ENCODE assay signal across 1 cellular context in genomic region chr19:58560007-58560887, GRCh38.
TF ChIP-seq lines count a peak whose summit lies in the region.

No MANE protein-coding gene starts in this region.

TF ChIP-seq in K562, 482 proteins besides CTCF, POLR2A, EP300 and RAD21:
- TF ChIP-seq ZNF76 (CRISPR knock-in tag; IDR thresholded peaks at IDR 0.05; ENCODE audit: borderline replicate concordance) (no peak), CCAR2 (IDR thresholded peaks at IDR 0.05; ENCODE audit: low read depth, low read length) (no peak), ZNF778 (CRISPR knock-in tag; IDR thresholded peaks at IDR 0.05) (no peak), SMARCE1 (IDR thresholded peaks at IDR 0.05) (no peak), PATZ1 (CRISPR knock-in tag; IDR thresholded peaks at IDR 0.05; ENCODE audit: borderline replicate concordance) (no peak), IRF9 (tag; IDR thresholded peaks at IDR 0.05) (no peak), SIN3B (IDR thresholded peaks at IDR 0.05; ENCODE audit: low read depth) (no peak), RB1 (IDR thresholded peaks at IDR 0.05; ENCODE audit: low read depth) (no peak), EHMT2 (IDR thresholded peaks at IDR 0.05) (no peak), ZNF444 (CRISPR knock-in tag; IDR thresholded peaks at IDR 0.05) (no peak), ZBTB34 (CRISPR knock-in tag; IDR thresholded peaks at IDR 0.05) (no peak), MIER1 (IDR thresholded peaks at IDR 0.05; ENCODE audit: low read depth) (no peak), BACH1 (tag; IDR thresholded peaks at IDR 0.05) (no peak), POLR2AphosphoS2 (IDR thresholded peaks at IDR 0.05; ENCODE audit: low read length) (0 out of 2 replicates have a peak, but pooled peaks have one; percentile 7), ARHGAP35 (IDR thresholded peaks at IDR 0.05; ENCODE audit: partially characterized antibody) (no peak), BCL6 (CRISPR knock-in tag; IDR thresholded peaks at IDR 0.05) (no peak), THRAP3 (IDR thresholded peaks at IDR 0.05; ENCODE audit: borderline replicate concordance) (0 out of 2 replicates have a peak, but pooled peaks have one; percentile 21), KDM2B (CRISPR knock-in tag; IDR thresholded peaks at IDR 0.05) (no peak), RBM39 (optimal IDR thresholded peaks at IDR 0.05; ENCODE audit: low read depth, low read length) (no peak), JUN (IDR thresholded peaks at IDR 0.05; ENCODE audit: borderline replicate concordance, low read depth, low read length) (no peak), JUN (CRISPR knock-in tag; IDR thresholded peaks at IDR 0.05; ENCODE audit: borderline replicate concordance) (0 out of 2 replicates have a peak, but pooled peaks have one; percentile 32), KDM5B (IDR thresholded peaks at IDR 0.05; ENCODE audit: insufficient replicate concordance, low read depth, low read length) (peak; percentile 10), FOXA3 (CRISPR knock-in tag; conservative IDR thresholded peaks at IDR 0.05 in 1 of 2, IDR thresholded peaks at IDR 0.05 in 1 of 2) (peak in 1 of 2 experiments; percentile 64; a peak in 1 of 4 replicates), CHD2 (IDR thresholded peaks at IDR 0.05; ENCODE audit: low read depth, low read length) (no peak), ZNF24 (IDR thresholded peaks at IDR 0.05) (no peak), SAP30 (IDR thresholded peaks at IDR 0.05; ENCODE audit: borderline replicate concordance, insufficient read depth, low read depth, low read length, poor library complexity, severe bottlenecking) (peak; percentile 11), ARID3A (IDR thresholded peaks at IDR 0.05; ENCODE audit: borderline replicate concordance, low read depth, low read length) (no peak), NR4A1 (CRISPR knock-in tag; IDR thresholded peaks at IDR 0.05) (no peak), NR4A1 (tag; IDR thresholded peaks at IDR 0.05) (no peak), ZNF695 (CRISPR knock-in tag; IDR thresholded peaks at IDR 0.05) (0 out of 2 replicates have a peak, but pooled peaks have one; percentile 33), ZNF12 (CRISPR knock-in tag; IDR thresholded peaks at IDR 0.05) (no peak), BRF1 (IDR thresholded peaks at IDR 0.05; ENCODE audit: borderline replicate concordance, extremely low read depth, insufficient read length) (no peak), ZNF655 (CRISPR knock-in tag; IDR thresholded peaks at IDR 0.05) (no peak), CBFB (CRISPR knock-in tag; IDR thresholded peaks at IDR 0.05) (0 out of 2 replicates have a peak, but pooled peaks have one; percentile 59), ZBTB49 (CRISPR knock-in tag; IDR thresholded peaks at IDR 0.05; ENCODE audit: borderline replicate concordance) (0 out of 2 replicates have a peak, but pooled peaks have one; percentile 2), RREB1 (CRISPR knock-in tag; IDR thresholded peaks at IDR 0.05) (no peak), HSF4 (CRISPR knock-in tag; IDR thresholded peaks at IDR 0.05; ENCODE audit: borderline replicate concordance) (no peak), YBX1 (IDR thresholded peaks at IDR 0.05) (no peak), TEAD4 (IDR thresholded peaks at IDR 0.05; ENCODE audit: low read length) (0 out of 2 replicates have a peak, but pooled peaks have one; percentile 7), TEAD4 (CRISPR knock-in tag; IDR thresholded peaks at IDR 0.05; ENCODE audit: borderline replicate concordance) (peak; percentile 66), GTF2A2 (tag; IDR thresholded peaks at IDR 0.05) (no peak), ZBTB1 (CRISPR knock-in tag; IDR thresholded peaks at IDR 0.05; ENCODE audit: borderline replicate concordance, low read depth) (no peak)
